Comparison of ENCODE assay signal across 8 cellular contexts in genomic region chr17:7354262-7354781, GRCh38. TPM values are rescaled to one million over a fixed set of nuclear protein-coding genes. Genes with fewer than 3 reads are reported as not detected.
DNase-seq lines count a peak whose midpoint lies in the region; ATAC-seq lines count a peak whose summit lies in the region.

No MANE protein-coding gene starts in this region.

- H3K27ac Mint-ChIP-seq in activated naive CD4-positive, alpha-beta T cell treated with anti-CD3 and anti-CD28 coated beads, Interleukin-2, amount 50 U/mL, for 72 hours, result peak overlapping the region; percentile 3 to 14

- H3K9me3 Mint-ChIP-seq in activated naive CD4-positive, alpha-beta T cell treated with anti-CD3 and anti-CD28 coated beads, Interleukin-2, amount 50 U/mL, for 72 hours, result no peaks in the 10 kb centered on the region

- DNase-seq in stimulated activated CD4-positive, alpha-beta T cell treated with anti-CD3 and anti-CD28 coated beads, TNF-alpha, amount 100 ng/mL, for 48 hours (ENCODE audit: low read depth in 3 of 3), result peak in 2 of 3 donors; percentile 28 to 40
- no peak for DNase-seq in stimulated activated CD4-positive, alpha-beta T cell treated with anti-CD3 and anti-CD28 coated beads, Interleukin-12 subunit alpha, Interleukin-12 subunit beta, amount 100 ng/mL, for 4 hours
- DNase-seq in activated naive CD4-positive, alpha-beta T cell treated with anti-CD3 and anti-CD28 coated beads, Interleukin-2, amount 50 U/mL, for 72 hours (ENCODE audit: low spot score in 2 of 2), result no peak
- DNase-seq in iris pigment epithelial cell (ENCODE audit: low read depth), result peak; percentile 76
- peak; percentile 84 for DNase-seq in ureter (ENCODE audit: low spot score)
- DNase-seq in A172 (ENCODE audit: low spot score), result no peak
- no peak for DNase-seq in UCSD-AML1 (lab: John Stamatoyannopoulos, UW; ENCODE audit: unreplicated experiment)

- H3K36me3 Mint-ChIP-seq in activated naive CD4-positive, alpha-beta T cell treated with anti-CD3 and anti-CD28 coated beads, Interleukin-2, amount 50 U/mL, for 72 hours, result peaks cover 4 to 24% of the 10 kb centered on the region in 2 donors

- peak; percentile 3 to 22 for ATAC-seq in activated naive CD4-positive, alpha-beta T cell treated with anti-CD3 and anti-CD28 coated beads, Interleukin-2, amount 50 U/mL, for 72 hours
- ATAC-seq in HG02571 (IDR thresholded peaks at IDR 0.05; ENCODE audit: unreplicated experiment), result no peak

RNA-seq across cellular contexts. Expression of gene TMEM95, which starts 0.6 kb away (rescaled TPM):
- under 1 TPM in 1 of 2 donors, not detected in 1; 0.21 TPM for total RNA-seq in activated naive CD4-positive, alpha-beta T cell treated with anti-CD3 and anti-CD28 coated beads, Interleukin-2, amount 50 U/mL, for 72 hours
- total RNA-seq in ureter, result not detected
- not detected in 2 replicates for total RNA-seq in A172 (2014; rRNA removed; shearing (Covaris generic))

RNA-seq across cellular contexts. Expression of gene KCTD11, which starts 2.4 kb away (rescaled TPM):
- total RNA-seq in activated naive CD4-positive, alpha-beta T cell treated with anti-CD3 and anti-CD28 coated beads, Interleukin-2, amount 50 U/mL, for 72 hours, result 10 to 100 TPM in 1 of 2 donors, 1 to 10 TPM in 1; 3.6 to 10.1 TPM
- 11.5 TPM for total RNA-seq in ureter
- total RNA-seq in A172 (2014; rRNA removed; shearing (Covaris generic)), result 13.9 and 19.5 TPM in 2 replicates

RNA-seq across cellular contexts. Expression of gene ACAP1, which starts 18.0 kb away (rescaled TPM):
- total RNA-seq in activated naive CD4-positive, alpha-beta T cell treated with anti-CD3 and anti-CD28 coated beads, Interleukin-2, amount 50 U/mL, for 72 hours, result 100 to 1,000 TPM; 400 to 610 TPM
- total RNA-seq in ureter, result 12.7 TPM
- 0.90 and 4.1 TPM in 2 replicates for total RNA-seq in A172 (2014; rRNA removed; shearing (Covaris generic))

RNA-seq across cellular contexts. Expression of gene NEURL4, which starts 25.2 kb away (rescaled TPM):
- total RNA-seq in activated naive CD4-positive, alpha-beta T cell treated with anti-CD3 and anti-CD28 coated beads, Interleukin-2, amount 50 U/mL, for 72 hours, result 10 to 100 TPM; 24.8 to 32.7 TPM
- total RNA-seq in ureter, result 49.6 TPM
- total RNA-seq in A172 (2014; rRNA removed; shearing (Covaris generic)), result 9.8 and 12.2 TPM in 2 replicates

RNA-seq across cellular contexts. Expression of gene TNK1, which starts 26.6 kb away (rescaled TPM):
- 1 to 10 TPM; 2.7 to 5.3 TPM for total RNA-seq in activated naive CD4-positive, alpha-beta T cell treated with anti-CD3 and anti-CD28 coated beads, Interleukin-2, amount 50 U/mL, for 72 hours
- 12.3 TPM for total RNA-seq in ureter
- total RNA-seq in A172 (2014; rRNA removed; shearing (Covaris generic)), result 0.07 TPM in 1 of 2 replicates, not detected in the other

Comparison
In these comparisons a context has a peak if more than half of its experiments do, and no peak if none do; other contexts are left out.
1. DNase-seq: peak in stimulated activated CD4-positive, alpha-beta T cell treated with anti-CD3 and anti-CD28 coated beads, TNF-alpha, amount 100 ng/mL, for 48 hours (2 of 3), iris pigment epithelial cell (single experiment) and ureter (single experiment); none in stimulated activated CD4-positive, alpha-beta T cell treated with anti-CD3 and anti-CD28 coated beads, Interleukin-12 subunit alpha, Interleukin-12 subunit beta, amount 100 ng/mL, for 4 hours (single experiment), activated naive CD4-positive, alpha-beta T cell treated with anti-CD3 and anti-CD28 coated beads, Interleukin-2, amount 50 U/mL, for 72 hours (0 of 2), A172 (single experiment) and UCSD-AML1 (single experiment).
2. RNA of gene ACAP1, which starts 18.0 kb away (total RNA-seq): 400 to 610 TPM in activated naive CD4-positive, alpha-beta T cell treated with anti-CD3 and anti-CD28 coated beads, Interleukin-2, amount 50 U/mL, for 72 hours; 12.7 TPM in ureter (single experiment) and 0.90 to 4.1 TPM in A172; every median in the first group is over 10 times any median in the second.